12 cellular contexts compared by ENCODE assay signal in genomic region chr12:118374126-118374725, GRCh38. TPM values are rescaled to one million over a fixed set of nuclear protein-coding genes. Genes with fewer than 3 reads are reported as not detected.
DNase-seq lines count a peak whose midpoint lies in the region; ATAC-seq and TF ChIP-seq lines count a peak whose summit lies in the region.
"Had no signal": no experiment of that assay in that cellular context is flagged by ENCODE, and none has a peak within 500 bp of the region (broad histone marks: within the 10 kb centered on the region; RNA-seq: fewer than 3 reads in every experiment).

No MANE protein-coding gene starts in this region.

- no peaks in the 10 kb centered on the region for H3K9me3 Mint-ChIP-seq in activated T-cell treated with anti-CD3 and anti-CD28 coated beads, Interleukin-2, amount 50 U/mL, for 4 hours
- H3K9me3 Mint-ChIP-seq in WTC11: no peaks in the 10 kb centered on the region
- H3K9me3 Mint-ChIP-seq in stimulated activated naive CD8-positive, alpha-beta T cell treated with anti-CD3 and anti-CD28 coated beads, Interleukin-15, amount 100 ng/mL, for 72 hours: no peaks in the 10 kb centered on the region

- POLR2A ChIA-PET in WTC11 (lab: Charles Lee): no interaction called here

- H3K36me3 ChIP-seq in iPS-20b (ENCODE audit: insufficient read depth, low read depth, low read length): peaks cover 3% of the 10 kb centered on the region; the same call in 1 of the 2 replicates

- CTCF ChIA-PET in WTC11 (lab: Charles Lee): interaction anchor here (1.1 to 1.7 kb wide), 2 partner anchors 209 to 310 kb away, joined by 5 to 6 read pairs; no protein-coding TSS in a partner anchor

- TF ChIP-seq CTCF in WTC11 (IDR thresholded peaks at IDR 0.05) (no peak), GM20000 (IDR thresholded peaks at IDR 0.05; ENCODE audit: extremely low read depth, missing control alignments) (no peak)

- H3K27me3 ChIP-seq in iPS-20b (ENCODE audit: insufficient read depth, low read length): peaks cover 24% of the 10 kb centered on the region

- H3K9me3 ChIP-seq in iPS-20b (ENCODE audit: insufficient read depth, low read depth, low read length): no peaks in the 10 kb centered on the region

- H3K4me3 ChIP-seq in iPS-20b (ENCODE audit: low read length): 0 out of 2 replicates have a peak overlapping the region, but pooled peaks have one; percentile 81

- peaks cover 50% of the 10 kb centered on the region for H3K4me1 Mint-ChIP-seq in activated T-cell treated with anti-CD3 and anti-CD28 coated beads, Interleukin-2, amount 50 U/mL, for 4 hours (ENCODE audit: low read depth)
- H3K4me1 Mint-ChIP-seq in WTC11: peaks cover 48% of the 10 kb centered on the region
- peaks cover 49% of the 10 kb centered on the region for H3K4me1 Mint-ChIP-seq in stimulated activated naive CD8-positive, alpha-beta T cell treated with anti-CD3 and anti-CD28 coated beads, Interleukin-15, amount 100 ng/mL, for 72 hours

- no peaks in the 10 kb centered on the region for H3K36me3 Mint-ChIP-seq in activated T-cell treated with anti-CD3 and anti-CD28 coated beads, Interleukin-2, amount 50 U/mL, for 4 hours (ENCODE audit: insufficient read depth)
- no peaks in the 10 kb centered on the region; the same call in 1 of the 2 replicates for H3K36me3 Mint-ChIP-seq in WTC11

- no peak for DNase-seq in activated T-cell treated with anti-CD3 and anti-CD28 coated beads, Interleukin-2, amount 50 U/mL, for 4 hours
- no peak for DNase-seq in activated T-cell treated with anti-CD3 and anti-CD28 coated beads, Interleukin-2, amount 50 U/mL, for 1 hour
- DNase-seq in WTC11 (ENCODE audit: low spot score) (no peak), GM20000 (ENCODE audit: low spot score) (no peak)
- no peak for DNase-seq in stimulated activated naive CD8-positive, alpha-beta T cell treated with anti-CD3 and anti-CD28 coated beads, Interleukin-15, amount 100 ng/mL, for 72 hours
- DNase-seq in stimulated activated CD4-positive, alpha-beta T cell treated with anti-CD3 and anti-CD28 coated beads, Interleukin-4, amount 100 ng/mL, for 4 hours: no peak
- DNase-seq: activated CD8-positive, alpha-beta memory T cell treated with anti-CD3 and anti-CD28 coated beads, Interleukin-2, amount 50 U/mL, for 48 hours; cortex of kidney; hippocampal formation; stimulated activated CD4-positive, alpha-beta T cell treated with anti-CD3 and anti-CD28 coated beads, Interleukin-4, amount 100 ng/mL, for 24 hours had no signal

- H3K27ac ChIP-seq in iPS-20b (ENCODE audit: low read length): no peak overlapping the region

- no peak overlapping the region for H3K27ac Mint-ChIP-seq in WTC11
- H3K27ac Mint-ChIP-seq in stimulated activated naive CD8-positive, alpha-beta T cell treated with anti-CD3 and anti-CD28 coated beads, Interleukin-15, amount 100 ng/mL, for 72 hours: peak overlapping the region in 1 of 2 donors; percentile 80

- no peak overlapping the region for H3K9ac ChIP-seq in iPS-20b (ENCODE audit: low read depth, low read length)

- peaks cover 28% of the 10 kb centered on the region for H3K4me1 ChIP-seq in iPS-20b (ENCODE audit: insufficient read depth, low read length)

- H3K4me3 Mint-ChIP-seq in activated T-cell treated with anti-CD3 and anti-CD28 coated beads, Interleukin-2, amount 50 U/mL, for 4 hours: peak overlapping the region; percentile 93
- H3K4me3 Mint-ChIP-seq in WTC11: peak overlapping the region; percentile 92
- H3K4me3 Mint-ChIP-seq in stimulated activated naive CD8-positive, alpha-beta T cell treated with anti-CD3 and anti-CD28 coated beads, Interleukin-15, amount 100 ng/mL, for 72 hours: peak overlapping the region; percentile 37 to 97

- no peaks in the 10 kb centered on the region for H3K27me3 Mint-ChIP-seq in activated T-cell treated with anti-CD3 and anti-CD28 coated beads, Interleukin-2, amount 50 U/mL, for 4 hours (ENCODE audit: low read depth)
- H3K27me3 Mint-ChIP-seq in WTC11 (ENCODE audit: low read depth): peaks cover 17% of the 10 kb centered on the region
- H3K27me3 Mint-ChIP-seq in stimulated activated naive CD8-positive, alpha-beta T cell treated with anti-CD3 and anti-CD28 coated beads, Interleukin-15, amount 100 ng/mL, for 72 hours: no peaks in the 10 kb centered on the region

- no peak for ATAC-seq in activated T-cell treated with anti-CD3 and anti-CD28 coated beads, Interleukin-2, amount 50 U/mL, for 4 hours
- ATAC-seq in WTC11 (no peak), HG03439 (IDR thresholded peaks at IDR 0.05; ENCODE audit: unreplicated experiment) (no peak)
- ATAC-seq in stimulated activated naive CD8-positive, alpha-beta T cell treated with anti-CD3 and anti-CD28 coated beads, Interleukin-15, amount 100 ng/mL, for 72 hours: no peak

TF ChIP-seq in WTC11, 78 proteins besides CTCF, POLR2A, EP300 and RAD21 (continues in another document):
- TF ChIP-seq ETV6 (CRISPR knock-in tag; IDR thresholded peaks at IDR 0.05) (no peak), USF2 (CRISPR knock-in tag; IDR thresholded peaks at IDR 0.05) (no peak), MYBL2 (CRISPR knock-in tag; IDR thresholded peaks at IDR 0.05) (no peak), PRRX2 (CRISPR knock-in tag; IDR thresholded peaks at IDR 0.05) (no peak), ZNF416 (CRISPR knock-in tag; IDR thresholded peaks at IDR 0.05) (no peak), FOXJ3 (CRISPR knock-in tag; IDR thresholded peaks at IDR 0.05; ENCODE audit: borderline replicate concordance) (no peak), ZNF281 (CRISPR knock-in tag; IDR thresholded peaks at IDR 0.05) (no peak), ZNF423 (CRISPR knock-in tag; IDR thresholded peaks at IDR 0.05) (no peak), ZNF396 (CRISPR knock-in tag; IDR thresholded peaks at IDR 0.05; ENCODE audit: borderline replicate concordance) (no peak), NFYB (CRISPR knock-in tag; conservative IDR thresholded peaks at IDR 0.05; ENCODE audit: low read depth) (no peak)
- TF ChIP-seq, protein P1, sequence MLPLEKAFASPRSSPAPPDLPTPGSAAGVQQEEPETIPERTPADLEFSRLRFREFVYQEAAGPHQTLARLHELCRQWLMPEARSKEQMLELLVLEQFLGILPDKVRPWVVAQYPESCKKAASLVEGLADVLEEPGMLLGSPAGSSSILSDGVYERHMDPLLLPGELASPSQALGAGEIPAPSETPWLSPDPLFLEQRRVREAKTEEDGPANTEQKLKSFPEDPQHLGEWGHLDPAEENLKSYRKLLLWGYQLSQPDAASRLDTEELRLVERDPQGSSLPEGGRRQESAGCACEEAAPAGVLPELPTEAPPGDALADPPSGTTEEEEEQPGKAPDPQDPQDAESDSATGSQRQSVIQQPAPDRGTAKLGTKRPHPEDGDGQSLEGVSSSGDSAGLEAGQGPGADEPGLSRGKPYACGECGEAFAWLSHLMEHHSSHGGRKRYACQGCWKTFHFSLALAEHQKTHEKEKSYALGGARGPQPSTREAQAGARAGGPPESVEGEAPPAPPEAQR (CRISPR knock-in tag; IDR thresholded peaks at IDR 0.05): no peak
- TF ChIP-seq, protein P2, sequence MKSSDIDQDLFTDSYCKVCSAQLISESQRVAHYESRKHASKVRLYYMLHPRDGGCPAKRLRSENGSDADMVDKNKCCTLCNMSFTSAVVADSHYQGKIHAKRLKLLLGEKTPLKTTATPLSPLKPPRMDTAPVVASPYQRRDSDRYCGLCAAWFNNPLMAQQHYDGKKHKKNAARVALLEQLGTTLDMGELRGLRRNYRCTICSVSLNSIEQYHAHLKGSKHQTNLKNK (CRISPR knock-in tag; IDR thresholded peaks at IDR 0.05): no peak

RNA-seq across cellular contexts. Expression of gene TAOK3, which starts 1.5 kb away (rescaled TPM):
- 10 to 100 TPM; 39.8 to 46.5 (median 43.9) TPM for total RNA-seq in activated T-cell treated with anti-CD3 and anti-CD28 coated beads, Interleukin-2, amount 50 U/mL, for 4 hours
- total RNA-seq in WTC11 (2021): 8.3 to 13.0 TPM (median 9.3 TPM) in 3 replicates

RNA-seq across cellular contexts. Expression of gene SUDS3, which starts 2.1 kb away (rescaled TPM):
- 10 to 100 TPM; 20.5 to 22.8 (median 21.0) TPM for total RNA-seq in activated T-cell treated with anti-CD3 and anti-CD28 coated beads, Interleukin-2, amount 50 U/mL, for 4 hours
- 63.9 to 65.5 TPM (median 64.7 TPM) in 3 replicates for total RNA-seq in WTC11 (2021)
